ENCODE assay signal across 8 cellular contexts in genomic region chr10:103983367-103983911, GRCh38. TPM values are rescaled to one million over a fixed set of nuclear protein-coding genes. Genes with fewer than 3 reads are reported as not detected.
DNase-seq lines count a peak whose midpoint lies in the region; ATAC-seq and TF ChIP-seq lines count a peak whose summit lies in the region.

No MANE protein-coding gene starts in this region.

- no peak for DNase-seq in activated T-cell treated with anti-CD3 and anti-CD28 coated beads, Interleukin-2, amount 50 U/mL, for 24 hours
- DNase-seq in activated T-cell treated with anti-CD3 and anti-CD28 coated beads for 4 hours (no peak), T-cell (peak in 1 of 34 experiments; percentile 13), natural killer cell (no peak), NCI-H1417 treated with DMSO at 0.1 percent for 48 hours (lab: John Stamatoyannopoulos, UW) (no peak), NCI-H1436 treated with DMSO at 0.1 percent for 48 hours (lab: John Stamatoyannopoulos, UW) (no peak), anterior cingulate cortex (lab: John Stamatoyannopoulos, UW) (no peak)

- peaks cover 81% of the 10 kb centered on the region for H3K4me1 Mint-ChIP-seq in activated T-cell treated with anti-CD3 and anti-CD28 coated beads, Interleukin-2, amount 50 U/mL, for 24 hours (ENCODE audit: low read depth)
- H3K4me1 Mint-ChIP-seq in T-cell: peaks cover 71 to 77% (median 76%) of the 10 kb centered on the region in 3 donors
- peaks cover 65 to 70% of the 10 kb centered on the region in 2 donors for H3K4me1 Mint-ChIP-seq in natural killer cell

- no peak for TF ChIP-seq CTCF in natural killer cell (IDR thresholded peaks at IDR 0.05)

- peaks cover 2% of the 10 kb centered on the region for H3K36me3 Mint-ChIP-seq in activated T-cell treated with anti-CD3 and anti-CD28 coated beads, Interleukin-2, amount 50 U/mL, for 24 hours (ENCODE audit: low read depth)
- H3K36me3 Mint-ChIP-seq in T-cell (no peaks in the 10 kb centered on the region), natural killer cell (no peaks in the 10 kb centered on the region)

- no peaks in the 10 kb centered on the region for H3K27me3 Mint-ChIP-seq in activated T-cell treated with anti-CD3 and anti-CD28 coated beads, Interleukin-2, amount 50 U/mL, for 24 hours
- H3K27me3 Mint-ChIP-seq in T-cell: no peaks in the 10 kb centered on the region
- no peaks in the 10 kb centered on the region for H3K27me3 Mint-ChIP-seq in natural killer cell (ENCODE audit: low read depth in 2 of 2)

- peak overlapping the region; percentile 48 for H3K27ac Mint-ChIP-seq in activated T-cell treated with anti-CD3 and anti-CD28 coated beads, Interleukin-2, amount 50 U/mL, for 24 hours
- peak overlapping the region; percentile 82 to 85 for H3K27ac Mint-ChIP-seq in T-cell
- H3K27ac Mint-ChIP-seq in natural killer cell: peak overlapping the region; percentile 89 to 91

- POLR2A ChIA-PET in T-cell (lab: Charles Lee): interaction anchor here in 1 of 2 donors (0.7 to 1.2 kb wide), 2 partner anchors 38 to 67 kb away, joined by 4 to 5 read pairs; no protein-coding TSS in a partner anchor

- ATAC-seq in HG02970 (IDR thresholded peaks at IDR 0.05; ENCODE audit: low FRiP score, unreplicated experiment) (peak; percentile 64), T-cell (replicated peaks in 1 of 4) (peak; percentile 89 to 98 (median 92)), natural killer cell (peak; percentile 74 to 87 (median 83))

- intact Hi-C loops in natural killer cell (cut with micrococcal nuclease): loop anchor here (1.0 to 5.0 kb wide), 3 partner anchors 16 to 139 kb away; partner anchors contain the start of genes SFR1 and SLK

- no peaks in the 10 kb centered on the region for H3K9me3 Mint-ChIP-seq in activated T-cell treated with anti-CD3 and anti-CD28 coated beads, Interleukin-2, amount 50 U/mL, for 24 hours
- H3K9me3 Mint-ChIP-seq in T-cell (no peaks in the 10 kb centered on the region), natural killer cell (no peaks in the 10 kb centered on the region)

- H3K4me3 Mint-ChIP-seq in activated T-cell treated with anti-CD3 and anti-CD28 coated beads, Interleukin-2, amount 50 U/mL, for 24 hours: peak overlapping the region; percentile 54
- H3K4me3 Mint-ChIP-seq in T-cell (peak overlapping the region; percentile 31 to 60 (median 53)), natural killer cell (peak overlapping the region; percentile 86)

- CTCF ChIA-PET in T-cell (lab: Charles Lee): interaction anchor here (0.6 to 0.9 kb wide), 9 partner anchors 8 to 237 kb away, joined by 3 to 6 read pairs (median 3); partner anchors contain the start of gene SFR1 (in 1 of the 2)

RNA-seq across cellular contexts. Expression of gene SLK, which starts 16.5 kb away (rescaled TPM):
- total RNA-seq in T-cell: 10 to 100 TPM; 20.9 to 30.4 (median 27.3) TPM
- 10 to 100 TPM; 33.4 to 48.7 (median 40.3) TPM for total RNA-seq in natural killer cell
